ENCODE assay signal across 24 cellular contexts in the genomic region with DNA sequence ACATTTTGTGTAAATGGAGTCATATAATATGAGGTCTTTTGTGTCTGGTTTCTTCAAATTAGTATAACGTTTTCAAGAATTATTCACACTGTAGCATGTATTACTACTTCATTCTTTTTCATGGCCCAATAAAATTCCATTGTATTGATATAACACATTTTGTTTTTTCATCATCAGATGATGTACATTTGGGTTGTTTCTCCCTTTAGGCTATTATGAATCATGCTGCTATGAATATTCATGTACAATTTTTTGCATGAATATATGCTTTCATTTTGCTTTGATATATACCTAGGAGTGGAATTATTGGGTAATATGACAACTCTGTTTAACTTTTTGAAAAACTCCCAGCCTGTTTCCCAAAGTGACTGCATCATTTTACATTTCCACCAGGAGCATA.
"Had no signal": no experiment of that assay in that cellular context is flagged by ENCODE, and none has a peak within 500 bp of the region (broad histone marks: within the 10 kb centered on the region; RNA-seq: fewer than 3 reads in every experiment).

No MANE protein-coding gene starts in this region.

- H3K9me3 ChIP-seq: colonic mucosa, esophagus squamous epithelium, gastroesophageal sphincter, lower lobe of right lung had no signal

- H3K27me3 ChIP-seq: colonic mucosa, esophagus squamous epithelium, gastroesophageal sphincter, heart left ventricle, hepatocyte had no signal

- H3K4me3 Mint-ChIP-seq: dendritic cell treated with granulocyte-macrophage colony-stimulating factor and Interleukin-4, amounts not matched to agents 40 ng/mL and 50 ng/mL, for 4 days; effector memory CD8-positive, alpha-beta T cell; endodermal cell; immature natural killer cell; memory B cell had no signal

- H3K36me3 ChIP-seq: colonic mucosa, esophagus squamous epithelium, gastroesophageal sphincter, heart left ventricle, lower lobe of right lung had no signal

- H3K4me3 ChIP-seq: colonic mucosa, esophagus squamous epithelium, gastroesophageal sphincter, heart left ventricle, hepatocyte, lower lobe of right lung had no signal

- H2AFZ ChIP-seq: hepatocyte had no signal

- ATAC-seq: effector memory CD8-positive, alpha-beta T cell; gastroesophageal sphincter; heart left ventricle; left colon; left lobe of liver; left ventricle myocardium superior; lower lobe of right lung had no signal

- H3K27ac Mint-ChIP-seq: dendritic cell treated with granulocyte-macrophage colony-stimulating factor and Interleukin-4, amounts not matched to agents 40 ng/mL and 50 ng/mL, for 4 days; effector memory CD8-positive, alpha-beta T cell; endodermal cell; immature natural killer cell; memory B cell had no signal

- H3K79me2 ChIP-seq: hepatocyte had no signal

- H3K4me1 Mint-ChIP-seq: endodermal cell, immature natural killer cell, memory B cell had no signal

- H3K4me2 ChIP-seq: hepatocyte had no signal

- H3K27me3 Mint-ChIP-seq: dendritic cell treated with granulocyte-macrophage colony-stimulating factor and Interleukin-4, amounts not matched to agents 40 ng/mL and 50 ng/mL, for 4 days; effector memory CD8-positive, alpha-beta T cell; memory B cell had no signal

- H3K4me1 ChIP-seq: colonic mucosa, gastroesophageal sphincter, heart left ventricle, lower lobe of right lung had no signal

- H3K27ac ChIP-seq: colonic mucosa, esophagus squamous epithelium, gastroesophageal sphincter, heart left ventricle, hepatocyte, lower lobe of right lung had no signal

- H3K9me3 Mint-ChIP-seq: dendritic cell treated with granulocyte-macrophage colony-stimulating factor and Interleukin-4, amounts not matched to agents 40 ng/mL and 50 ng/mL, for 4 days; effector memory CD8-positive, alpha-beta T cell; memory B cell had no signal

- H3K36me3 Mint-ChIP-seq: immature natural killer cell, memory B cell had no signal

- DNase-seq: cerebellar nuclear complex; colonic mucosa; cortex of kidney; effector CD8-positive, alpha-beta T cell; effector memory CD8-positive, alpha-beta T cell; endodermal cell; esophagus squamous epithelium; foreskin fibroblast; heart left ventricle; hypothalamus; immature natural killer cell; islet precursor cell; kidney; kidney glomerular epithelial cell; left colon; left ventricle myocardium superior; lower lobe of right lung; mesendoderm; midbrain had no signal
